ENCODE assay signal across 2 cellular contexts in genomic region chr15:29867601-29868000, GRCh38. TPM values are rescaled to one million over a fixed set of nuclear protein-coding genes. Genes with fewer than 3 reads are reported as not detected.
"Had no signal": no experiment of that assay in that cellular context is flagged by ENCODE, and none has a peak within 500 bp of the region (broad histone marks: within the 10 kb centered on the region; RNA-seq: fewer than 3 reads in every experiment).

No MANE protein-coding gene starts in this region.

RNA-seq across cellular contexts. Expression of gene TJP1, which starts 45.3 kb away (rescaled TPM):
- total RNA-seq: naive thymus-derived CD4-positive, alpha-beta T cell; natural killer cell had no signal
- polyA plus RNA-seq: naive thymus-derived CD4-positive, alpha-beta T cell had no signal
